ENCODE assay signal across 8 cellular contexts in the genomic region with DNA sequence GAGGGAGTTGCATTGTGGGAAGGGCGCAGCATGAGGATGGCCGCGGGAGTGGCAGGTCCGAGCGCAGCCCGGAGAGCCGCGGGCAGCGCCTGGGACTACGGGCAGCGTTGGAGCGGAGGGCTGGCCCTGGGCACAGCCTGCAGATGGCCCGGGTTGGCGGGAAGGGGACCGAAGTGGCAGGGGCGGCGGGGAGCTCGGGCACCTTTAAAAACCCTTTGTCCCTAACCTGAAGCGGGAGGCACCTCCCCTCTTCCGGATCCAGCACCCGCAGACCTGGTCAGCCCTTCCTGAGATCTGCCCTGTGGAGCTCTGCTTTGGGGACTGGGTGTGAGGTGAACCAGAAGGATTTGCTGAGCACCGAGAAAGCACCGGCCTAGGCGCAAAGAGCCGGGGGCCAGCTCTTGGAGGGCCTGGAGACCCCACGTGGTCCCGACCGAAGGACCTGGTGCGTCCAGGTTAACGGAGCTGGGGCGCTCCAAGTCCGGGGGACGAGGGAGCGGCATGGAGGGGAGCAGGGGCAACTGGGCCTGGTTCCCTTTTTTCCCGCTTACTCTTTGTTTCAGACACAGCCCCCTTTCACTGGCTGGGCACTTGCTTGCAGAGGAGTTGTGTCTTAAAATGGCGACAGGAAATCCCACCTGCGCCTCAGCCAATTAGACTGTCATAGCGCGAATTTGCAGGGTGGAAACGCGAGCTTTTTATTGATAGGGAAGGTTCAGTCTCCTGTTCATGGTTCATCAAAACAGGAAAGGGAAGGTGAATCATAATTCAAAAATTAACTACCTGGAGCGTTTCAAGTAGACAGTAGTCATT. TPM values are rescaled to one million over a fixed set of nuclear protein-coding genes. Genes with fewer than 3 reads are reported as not detected.
A peak's percentile ranks its signal among the peaks of the same experiment; 100 is the strongest.
DNase-seq lines count a peak whose midpoint lies in the region; ATAC-seq lines count a peak whose summit lies in the region.

No MANE protein-coding gene starts in this region.

- peaks cover 0 to 17% (median 2%) of the 10 kb centered on the region in 5 donors for H3K36me3 Mint-ChIP-seq in naive thymus-derived CD4-positive, alpha-beta T cell

- H3K27ac ChIP-seq in KOPT-K1 (ENCODE audit: low read depth, low read length, poor library complexity, severe bottlenecking): peak overlapping the region; percentile 98
- peak overlapping the region; percentile 98 for H3K27ac ChIP-seq in effector memory CD4-positive, alpha-beta T cell (ENCODE audit: insufficient read depth, low read length, poor library complexity, severe bottlenecking)
- H3K27ac ChIP-seq in naive thymus-derived CD4-positive, alpha-beta T cell (ENCODE audit: low read depth, low read length): peak overlapping the region; percentile 98

- CTCF ChIA-PET in naive thymus-derived CD4-positive, alpha-beta T cell (lab: Charles Lee): interaction anchor here (0.6 to 3.0 kb wide), 14 partner anchors 30 to 189 kb away, joined by 3 to 17 read pairs (median 4); no protein-coding TSS in a partner anchor

- peak; percentile 37 for ATAC-seq in GM21447 (IDR thresholded peaks at IDR 0.05; ENCODE audit: unreplicated experiment)
- ATAC-seq in naive thymus-derived CD4-positive, alpha-beta T cell: peak; percentile 7
- peak; percentile 54 for ATAC-seq in stimulated activated naive CD8-positive, alpha-beta T cell treated with anti-CD3 and anti-CD28 coated beads, Interleukin-15, amount 100 ng/mL, for 72 hours

- H3K4me3 Mint-ChIP-seq in naive thymus-derived CD4-positive, alpha-beta T cell: no peak overlapping the region
- no peak overlapping the region for H3K4me3 Mint-ChIP-seq in stimulated activated naive CD8-positive, alpha-beta T cell treated with anti-CD3 and anti-CD28 coated beads, Interleukin-15, amount 100 ng/mL, for 72 hours

- peaks cover 35% of the 10 kb centered on the region for H3K4me1 ChIP-seq in effector memory CD4-positive, alpha-beta T cell (ENCODE audit: control insufficient read depth, insufficient read depth, low read length, poor library complexity, severe bottlenecking)
- H3K4me1 ChIP-seq in naive thymus-derived CD4-positive, alpha-beta T cell (ENCODE audit: control insufficient read depth in 2 of 2, insufficient read depth in 2 of 2, low read length in 2 of 2): peaks cover 28 to 34% of the 10 kb centered on the region in 2 donors

- peaks cover 0 to 3% (median 0%) of the 10 kb centered on the region in 11 donors for H3K9me3 Mint-ChIP-seq in naive thymus-derived CD4-positive, alpha-beta T cell
- H3K9me3 Mint-ChIP-seq in stimulated activated naive CD8-positive, alpha-beta T cell treated with anti-CD3 and anti-CD28 coated beads, Interleukin-15, amount 100 ng/mL, for 72 hours: no peaks in the 10 kb centered on the region

- H3K27ac Mint-ChIP-seq in naive thymus-derived CD4-positive, alpha-beta T cell: no peak overlapping the region
- H3K27ac Mint-ChIP-seq in stimulated activated naive CD8-positive, alpha-beta T cell treated with anti-CD3 and anti-CD28 coated beads, Interleukin-15, amount 100 ng/mL, for 72 hours: no peak overlapping the region

- peaks cover 3% of the 10 kb centered on the region; the same call in 1 of the 2 replicates for H3K36me3 ChIP-seq in KOPT-K1 (ENCODE audit: insufficient read depth, low read length)
- no peaks in the 10 kb centered on the region for H3K36me3 ChIP-seq in effector memory CD4-positive, alpha-beta T cell (ENCODE audit: control insufficient read depth, insufficient read depth, low read length)
- H3K36me3 ChIP-seq in naive thymus-derived CD4-positive, alpha-beta T cell (ENCODE audit: control insufficient read depth in 2 of 3, insufficient read depth in 3 of 3, low read length in 3 of 3): peaks cover 0 to 26% (median 0%) of the 10 kb centered on the region in 3 experiments

- H3K27me3 ChIP-seq in effector memory CD4-positive, alpha-beta T cell (replicated peaks; ENCODE audit: control insufficient read depth, insufficient read depth, low read length, poor library complexity, severe bottlenecking): no peaks in the 10 kb centered on the region
- no peaks in the 10 kb centered on the region for H3K27me3 ChIP-seq in naive thymus-derived CD4-positive, alpha-beta T cell (ENCODE audit: control insufficient read depth in 2 of 2, insufficient read depth in 2 of 2, low read length in 2 of 2)

- intact Hi-C loops in naive thymus-derived CD4-positive, alpha-beta T cell (cut with micrococcal nuclease): loop anchor here (1.0 to 10.0 kb wide), 14 partner anchors 34 to 1635 kb away; partner anchors contain the start of genes ANO6 (in 1 of the 2), RPAP3 (in 1 of the 2), SCAF11 (in 1 of the 2) and VDR (in 1 of the 2)

- H3K27me3 Mint-ChIP-seq in naive thymus-derived CD4-positive, alpha-beta T cell: no peaks in the 10 kb centered on the region
- no peaks in the 10 kb centered on the region for H3K27me3 Mint-ChIP-seq in stimulated activated naive CD8-positive, alpha-beta T cell treated with anti-CD3 and anti-CD28 coated beads, Interleukin-15, amount 100 ng/mL, for 72 hours

- DNase-seq in DMS153 (lab: John Stamatoyannopoulos, UW) (peak; percentile 24), NCI-H2029 (lab: John Stamatoyannopoulos, UW) (no peak)
- DNase-seq in activated CD4-positive, alpha-beta T cell treated with anti-CD3 and anti-CD28 coated beads, Interleukin-2, amount 50 U/mL, for 1 hour: peak; percentile 64
- DNase-seq in effector memory CD4-positive, alpha-beta T cell: peak; percentile 30 to 66 (median 48)
- DNase-seq in naive thymus-derived CD4-positive, alpha-beta T cell: peak; percentile 21 to 82 (median 69)
- peak; percentile 77 to 86 for DNase-seq in stimulated activated naive CD8-positive, alpha-beta T cell treated with anti-CD3 and anti-CD28 coated beads, Interleukin-15, amount 100 ng/mL, for 72 hours

- POLR2A ChIA-PET in naive thymus-derived CD4-positive, alpha-beta T cell (lab: Charles Lee): interaction anchor here (0.6 to 6.6 kb wide), 45 partner anchors 9 to 1551 kb away, joined by 3 to 303 read pairs (median 6); partner anchors contain the start of genes SCAF11 and SLC38A2

- no peaks in the 10 kb centered on the region for H3K9me3 ChIP-seq in KOPT-K1 (ENCODE audit: insufficient read depth, low read length, poor library complexity, severe bottlenecking)
- no peaks in the 10 kb centered on the region for H3K9me3 ChIP-seq in effector memory CD4-positive, alpha-beta T cell (ENCODE audit: control insufficient read depth, low read length)
- no peaks in the 10 kb centered on the region for H3K9me3 ChIP-seq in naive thymus-derived CD4-positive, alpha-beta T cell (ENCODE audit: control insufficient read depth in 2 of 3, low read length in 3 of 3)

- peaks cover 5 to 37% (median 33%) of the 10 kb centered on the region in 7 donors for H3K4me1 Mint-ChIP-seq in naive thymus-derived CD4-positive, alpha-beta T cell
- peaks cover 48% of the 10 kb centered on the region for H3K4me1 Mint-ChIP-seq in stimulated activated naive CD8-positive, alpha-beta T cell treated with anti-CD3 and anti-CD28 coated beads, Interleukin-15, amount 100 ng/mL, for 72 hours

- H3K4me3 ChIP-seq in effector memory CD4-positive, alpha-beta T cell (ENCODE audit: insufficient read depth, low read depth, low read length, poor library complexity, severe bottlenecking): peak overlapping the region; percentile 97
- H3K4me3 ChIP-seq in naive thymus-derived CD4-positive, alpha-beta T cell (ENCODE audit: low read length): peak overlapping the region; percentile 93

RNA-seq across cellular contexts. Expression of gene SLC38A1, which starts 0.8 kb away (rescaled TPM):
- total RNA-seq in naive thymus-derived CD4-positive, alpha-beta T cell: 100 to 1,000 TPM; 172 to 283 (median 249) TPM
- 100 to 1,000 TPM; 235 to 263 TPM for polyA plus RNA-seq in naive thymus-derived CD4-positive, alpha-beta T cell
